Comparison of ENCODE assay signal across 39 cellular contexts in the genomic region with DNA sequence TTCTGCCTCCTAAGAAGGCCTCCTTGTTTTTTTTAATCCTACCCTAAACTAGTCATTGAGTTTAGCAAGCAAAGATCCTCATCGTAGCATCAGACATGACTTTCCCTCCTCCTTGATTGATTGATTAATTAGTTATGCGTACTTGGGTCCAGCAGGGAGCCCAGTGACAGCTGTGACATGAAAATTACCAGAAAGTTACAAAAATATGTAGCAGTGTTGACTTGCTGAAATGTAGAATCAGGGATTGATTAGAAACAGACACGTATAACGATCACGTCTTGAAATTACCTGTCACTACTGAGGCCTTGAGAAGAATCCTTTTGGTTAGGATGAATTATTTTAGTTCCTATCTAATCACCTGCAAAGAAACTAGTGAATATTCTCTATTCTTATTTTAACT.
"Had no signal": no experiment of that assay in that cellular context is flagged by ENCODE, and none has a peak within 500 bp of the region (broad histone marks: within the 10 kb centered on the region; RNA-seq: fewer than 3 reads in every experiment).

No MANE protein-coding gene starts in this region.

- H3K27me3 ChIP-seq: adrenal gland, ascending aorta, body of pancreas, brain microvascular endothelial cell, breast epithelium, cardiac muscle cell had no signal

- H3K9me3 ChIP-seq: adrenal gland, ascending aorta, body of pancreas had no signal

- H3K27me3 Mint-ChIP-seq: activated naive CD4-positive, alpha-beta T cell treated with anti-CD3 and anti-CD28 coated beads, Interleukin-2, amount 10 ng/mL, durations not matched to agents 7 days and 5 days; activated naive CD4-positive, alpha-beta T cell treated with anti-CD3 and anti-CD28 coated beads, Interleukin-2, amount 50 U/mL, for 24 hours; activated naive CD8-positive, alpha-beta T cell; activated naive CD8-positive, alpha-beta T cell treated with anti-CD3 and anti-CD28 coated beads, Interleukin-2, amount 50 U/mL, for 24 hours; activated T-cell treated with anti-CD3 and anti-CD28 coated beads, Interleukin-2, amount 50 U/mL, for 24 hours; central memory CD8-positive, alpha-beta T cell had no signal

- H3K27ac Mint-ChIP-seq: activated naive CD4-positive, alpha-beta T cell treated with anti-CD3 and anti-CD28 coated beads for 36 hours; activated naive CD4-positive, alpha-beta T cell treated with anti-CD3 and anti-CD28 coated beads, Interleukin-2, amount 10 ng/mL, durations not matched to agents 7 days and 5 days; activated naive CD4-positive, alpha-beta T cell treated with anti-CD3 and anti-CD28 coated beads, Interleukin-2, amount 50 U/mL, for 24 hours; activated naive CD4-positive, alpha-beta T cell treated with anti-CD3 and anti-CD28 coated beads, Interleukin-2, amount 50 U/mL, for 72 hours; activated naive CD8-positive, alpha-beta T cell; activated naive CD8-positive, alpha-beta T cell treated with anti-CD3 and anti-CD28 coated beads for 36 hours; activated naive CD8-positive, alpha-beta T cell treated with anti-CD3 and anti-CD28 coated beads, Interleukin-2, amount 10 ng/mL, durations not matched to agents 7 days and 5 days; activated naive CD8-positive, alpha-beta T cell treated with anti-CD3 and anti-CD28 coated beads, Interleukin-2, amount 50 U/mL, for 24 hours; activated T-cell treated with anti-CD3 and anti-CD28 coated beads, Interleukin-2, amount 50 U/mL, for 24 hours; activated T-cell treated with anti-CD3 and anti-CD28 coated beads, Interleukin-2, amount 50 U/mL, for 72 hours; activated T-helper 1 cell treated with anti-CD3 and anti-CD28 coated beads, Interleukin-12 subunit alpha, Interleukin-12 subunit beta, Interleukin-2, Interleukin-4 antibody, amounts not matched to agents 30 ng/mL and 10 ng/mL and 1 ng/mL, durations not matched to agents 14 hours and 24 hours and 36 hours; activated T-helper 17 cell treated with anti-CD3 and anti-CD28 coated beads, Interleukin-2, amount 50 U/mL, for 72 hours had no signal

- H3K9me3 Mint-ChIP-seq: activated naive CD4-positive, alpha-beta T cell treated with anti-CD3 and anti-CD28 coated beads for 36 hours; activated naive CD4-positive, alpha-beta T cell treated with anti-CD3 and anti-CD28 coated beads, Interleukin-2, amount 10 ng/mL, durations not matched to agents 7 days and 5 days; activated naive CD4-positive, alpha-beta T cell treated with anti-CD3 and anti-CD28 coated beads, Interleukin-2, amount 50 U/mL, for 24 hours; activated naive CD8-positive, alpha-beta T cell treated with anti-CD3 and anti-CD28 coated beads for 36 hours; activated naive CD8-positive, alpha-beta T cell treated with anti-CD3 and anti-CD28 coated beads, Interleukin-2, amount 10 ng/mL, durations not matched to agents 7 days and 5 days; activated naive CD8-positive, alpha-beta T cell treated with anti-CD3 and anti-CD28 coated beads, Interleukin-2, amount 50 U/mL, for 24 hours; activated T-cell treated with anti-CD3 and anti-CD28 coated beads, Interleukin-2, amount 50 U/mL, for 24 hours; activated T-cell treated with anti-CD3 and anti-CD28 coated beads, Interleukin-2, amount 50 U/mL, for 4 hours; activated T-helper 1 cell treated with anti-CD3 and anti-CD28 coated beads, Interleukin-12 subunit alpha, Interleukin-12 subunit beta, Interleukin-2, Interleukin-4 antibody, amounts not matched to agents 30 ng/mL and 10 ng/mL and 1 ng/mL, durations not matched to agents 14 hours and 24 hours and 36 hours; central memory CD8-positive, alpha-beta T cell had no signal

- H3K27ac ChIP-seq: adrenal gland, ascending aorta, body of pancreas, brain microvascular endothelial cell, breast epithelium, cardiac muscle cell had no signal

- H3K4me3 ChIP-seq: adrenal gland, ascending aorta, body of pancreas, breast epithelium, cardiac muscle cell had no signal

- H3K4me3 Mint-ChIP-seq: activated naive CD4-positive, alpha-beta T cell treated with anti-CD3 and anti-CD28 coated beads for 36 hours; activated naive CD4-positive, alpha-beta T cell treated with anti-CD3 and anti-CD28 coated beads, Interleukin-2, amount 10 ng/mL, durations not matched to agents 7 days and 5 days; activated naive CD4-positive, alpha-beta T cell treated with anti-CD3 and anti-CD28 coated beads, Interleukin-2, amount 50 U/mL, for 24 hours; activated naive CD8-positive, alpha-beta T cell; activated naive CD8-positive, alpha-beta T cell treated with anti-CD3 and anti-CD28 coated beads for 36 hours; activated naive CD8-positive, alpha-beta T cell treated with anti-CD3 and anti-CD28 coated beads, Interleukin-2, amount 10 ng/mL, durations not matched to agents 7 days and 5 days; activated naive CD8-positive, alpha-beta T cell treated with anti-CD3 and anti-CD28 coated beads, Interleukin-2, amount 50 U/mL, for 24 hours; activated T-cell treated with anti-CD3 and anti-CD28 coated beads, Interleukin-2, amount 50 U/mL, for 24 hours; activated T-cell treated with anti-CD3 and anti-CD28 coated beads, Interleukin-2, amount 50 U/mL, for 4 hours; activated T-cell treated with anti-CD3 and anti-CD28 coated beads, Interleukin-2, amount 50 U/mL, for 72 hours; activated T-helper 1 cell treated with anti-CD3 and anti-CD28 coated beads, Interleukin-12 subunit alpha, Interleukin-12 subunit beta, Interleukin-2, Interleukin-4 antibody, amounts not matched to agents 30 ng/mL and 10 ng/mL and 1 ng/mL, durations not matched to agents 14 hours and 24 hours and 36 hours; activated T-helper 17 cell treated with anti-CD3 and anti-CD28 coated beads, Interleukin-2, amount 50 U/mL, for 72 hours; brain; central memory CD8-positive, alpha-beta T cell had no signal

- ATAC-seq: activated naive CD4-positive, alpha-beta T cell treated with anti-CD3 and anti-CD28 coated beads, Interleukin-2, amount 50 U/mL, for 72 hours; activated naive CD8-positive, alpha-beta T cell treated with anti-CD3 and anti-CD28 coated beads, Interleukin-2, amount 50 U/mL, for 24 hours; activated T-cell treated with anti-CD3 and anti-CD28 coated beads, Interleukin-2, amount 50 U/mL, for 4 hours; activated T-cell treated with anti-CD3 and anti-CD28 coated beads, Interleukin-2, amount 50 U/mL, for 72 hours; activated T-helper 17 cell treated with anti-CD3 and anti-CD28 coated beads, Interleukin-2, amount 50 U/mL, for 72 hours; body of pancreas had no signal

- FAIRE-seq: astrocyte, bronchial epithelial cell, colon had no signal

- H3K36me3 Mint-ChIP-seq: activated naive CD4-positive, alpha-beta T cell treated with anti-CD3 and anti-CD28 coated beads, Interleukin-2, amount 10 ng/mL, durations not matched to agents 7 days and 5 days; activated naive CD4-positive, alpha-beta T cell treated with anti-CD3 and anti-CD28 coated beads, Interleukin-2, amount 50 U/mL, for 24 hours; activated naive CD4-positive, alpha-beta T cell treated with anti-CD3 and anti-CD28 coated beads, Interleukin-2, amount 50 U/mL, for 72 hours; activated naive CD8-positive, alpha-beta T cell; activated naive CD8-positive, alpha-beta T cell treated with anti-CD3 and anti-CD28 coated beads for 36 hours; activated naive CD8-positive, alpha-beta T cell treated with anti-CD3 and anti-CD28 coated beads, Interleukin-2, amount 10 ng/mL, durations not matched to agents 7 days and 5 days; brain had no signal

- H3K4me1 Mint-ChIP-seq: activated naive CD4-positive, alpha-beta T cell treated with anti-CD3 and anti-CD28 coated beads, Interleukin-2, amount 10 ng/mL, durations not matched to agents 7 days and 5 days; activated naive CD4-positive, alpha-beta T cell treated with anti-CD3 and anti-CD28 coated beads, Interleukin-2, amount 50 U/mL, for 24 hours; activated naive CD8-positive, alpha-beta T cell treated with anti-CD3 and anti-CD28 coated beads for 36 hours; activated naive CD8-positive, alpha-beta T cell treated with anti-CD3 and anti-CD28 coated beads, Interleukin-2, amount 10 ng/mL, durations not matched to agents 7 days and 5 days; activated naive CD8-positive, alpha-beta T cell treated with anti-CD3 and anti-CD28 coated beads, Interleukin-2, amount 50 U/mL, for 24 hours; activated T-helper 17 cell treated with anti-CD3 and anti-CD28 coated beads, Interleukin-2, amount 50 U/mL, for 72 hours; central memory CD8-positive, alpha-beta T cell had no signal

- H3K36me3 ChIP-seq: adrenal gland, ascending aorta, brain microvascular endothelial cell, breast epithelium, cardiac muscle cell had no signal

- DNase-seq: activated effector memory CD4-positive, alpha-beta T cell treated with anti-CD3 and anti-CD28 coated beads, Interleukin-2, amount 50 U/mL, for 16 hours; activated effector memory CD4-positive, alpha-beta T cell treated with Interleukin-2 at 50 U/mL for 16 hours; activated gamma-delta T cell; activated gamma-delta T cell treated with Interleukin-2 at 50 U/mL for 16 hours; activated naive CD4-positive, alpha-beta T cell; activated naive CD4-positive, alpha-beta T cell treated with anti-CD3 and anti-CD28 coated beads for 36 hours; activated naive CD4-positive, alpha-beta T cell treated with anti-CD3 and anti-CD28 coated beads, Interleukin-2, amount 10 ng/mL, durations not matched to agents 7 days and 5 days; activated naive CD4-positive, alpha-beta T cell treated with anti-CD3 and anti-CD28 coated beads, Interleukin-2, amount 50 U/mL, for 16 hours; activated naive CD4-positive, alpha-beta T cell treated with Interleukin-2 at 50 U/mL for 16 hours; activated naive CD8-positive, alpha-beta T cell treated with anti-CD3 and anti-CD28 coated beads for 36 hours; activated naive CD8-positive, alpha-beta T cell treated with anti-CD3 and anti-CD28 coated beads, Interleukin-2, amount 10 ng/mL, durations not matched to agents 7 days and 5 days; activated naive CD8-positive, alpha-beta T cell treated with anti-CD3 and anti-CD28 coated beads, Interleukin-2, amount 50 U/mL, for 24 hours; activated T-cell treated with anti-CD3 and anti-CD28 coated beads, Interleukin-2, amount 50 U/mL, for 24 hours; activated T-cell treated with anti-CD3 and anti-CD28 coated beads, Interleukin-2, amount 50 U/mL, for 4 hours; activated T-cell treated with anti-CD3 and anti-CD28 coated beads, Interleukin-2, amount 50 U/mL, for 48 hours; activated T-cell treated with anti-CD3 and anti-CD28 coated beads, Interleukin-2, amount 50 U/mL, for 72 hours; adrenal gland; amniotic stem cell; amygdala; anterior cingulate cortex; aorta; body of pancreas; brain microvascular endothelial cell; caudate nucleus; central memory CD4-positive, alpha-beta T cell; cerebellar nuclear complex had no signal
